ENCODE assay signal across 8 cellular contexts in the genomic region with DNA sequence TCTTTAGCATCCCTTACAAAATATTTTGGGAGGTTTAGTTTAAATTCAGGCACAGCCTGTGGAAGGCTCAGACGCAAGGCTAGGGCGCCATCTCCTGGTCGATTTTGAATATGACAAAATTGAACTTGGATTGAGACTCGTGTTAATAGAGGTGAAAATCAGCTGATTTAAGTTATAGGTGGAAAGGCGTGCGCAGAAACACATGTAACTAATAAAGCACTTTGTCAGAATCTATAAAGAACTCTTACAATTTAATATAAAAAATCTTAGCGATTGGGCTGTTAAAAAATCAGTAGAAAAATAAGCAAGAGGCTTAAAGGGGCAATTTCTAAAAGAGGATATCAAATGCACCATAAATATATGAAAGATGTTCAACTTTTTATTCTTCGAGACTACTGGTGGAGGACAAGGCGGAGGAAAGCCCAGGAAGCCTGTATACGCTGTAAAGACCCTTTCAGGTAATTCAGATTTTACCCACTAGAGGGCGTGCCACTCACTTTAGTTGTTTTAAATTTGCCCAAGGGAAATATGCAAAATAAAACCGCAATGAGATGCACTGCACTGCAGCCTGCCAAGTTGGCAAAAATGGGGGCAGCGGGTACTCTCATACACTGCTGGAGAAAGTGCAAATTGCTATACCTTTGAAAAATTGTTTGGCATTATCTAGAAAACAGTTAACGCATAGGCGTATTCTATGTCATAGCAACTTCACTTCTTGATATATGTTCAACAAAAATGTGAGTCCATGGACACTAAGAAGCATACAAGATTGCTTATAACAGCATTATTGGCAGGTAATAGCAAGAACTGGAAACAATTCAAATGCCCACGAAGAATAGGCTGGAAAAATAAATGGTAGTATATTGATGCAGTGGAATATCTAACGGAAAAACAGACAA.
DNase-seq lines count a peak whose midpoint lies in the region; ATAC-seq and TF ChIP-seq lines count a peak whose summit lies in the region.

No MANE protein-coding gene starts in this region.

- intact Hi-C loops in left ventricle myocardium inferior (cut with micrococcal nuclease): loop anchor here (2.0 kb wide), 1 partner anchor 27 kb away; no protein-coding TSS in a partner anchor

- no peaks in the 10 kb centered on the region for H3K36me3 ChIP-seq in left ventricle myocardium inferior
- H3K36me3 ChIP-seq in rectal smooth muscle tissue (ENCODE audit: control insufficient read depth, insufficient read depth, low read length): no peaks in the 10 kb centered on the region

- ATAC-seq in HG02610 (IDR thresholded peaks at IDR 0.05; ENCODE audit: unreplicated experiment) (peak; percentile 50), GM18519 (IDR thresholded peaks at IDR 0.05; ENCODE audit: low FRiP score, unreplicated experiment) (no peak)

- H3K27me3 ChIP-seq in left ventricle myocardium inferior (ENCODE audit: low read depth): no peaks in the 10 kb centered on the region
- H3K27me3 ChIP-seq in rectal smooth muscle tissue (ENCODE audit: control insufficient read depth, insufficient read depth, low read length): no peaks in the 10 kb centered on the region

- H3K9me3 ChIP-seq in left ventricle myocardium inferior (replicated peaks): no peaks in the 10 kb centered on the region

- peak overlapping the region; percentile 68 for H3K4me3 ChIP-seq in left ventricle myocardium inferior
- peak overlapping the region; percentile 76 for H3K4me3 ChIP-seq in rectal smooth muscle tissue (ENCODE audit: low read length)

- H3K27ac ChIP-seq in left ventricle myocardium inferior (replicated peaks) (peak overlapping the region; percentile 84), rectal smooth muscle tissue (ENCODE audit: low read depth, low read length) (peak overlapping the region; percentile 57)

- H3K4me1 ChIP-seq in left ventricle myocardium inferior: peaks cover 4% of the 10 kb centered on the region
- peaks cover 10% of the 10 kb centered on the region for H3K4me1 ChIP-seq in rectal smooth muscle tissue (ENCODE audit: control insufficient read depth, insufficient read depth, low read length)

- no peak overlapping the region for H3K9ac ChIP-seq in rectal smooth muscle tissue (ENCODE audit: low read length)

- DNase-seq in GDM1 (lab: John Stamatoyannopoulos, UW): peak; percentile 52
- peak; percentile 83 for DNase-seq in NCI-H1092 treated with DMSO at 0.1 percent for 48 hours (lab: John Stamatoyannopoulos, UW)
- peak; percentile 70 for DNase-seq in T follicular helper cell (ENCODE audit: low read depth)
- peak; percentile 64 for DNase-seq in amniotic epithelial cell (ENCODE audit: low read depth)
- no peak for DNase-seq in left ventricle myocardium inferior

- TF ChIP-seq CTCF in left ventricle myocardium inferior (IDR thresholded peaks at IDR 0.05; ENCODE audit: borderline replicate concordance): peak; percentile 80
